8 cellular contexts compared by ENCODE assay signal in the genomic region with DNA sequence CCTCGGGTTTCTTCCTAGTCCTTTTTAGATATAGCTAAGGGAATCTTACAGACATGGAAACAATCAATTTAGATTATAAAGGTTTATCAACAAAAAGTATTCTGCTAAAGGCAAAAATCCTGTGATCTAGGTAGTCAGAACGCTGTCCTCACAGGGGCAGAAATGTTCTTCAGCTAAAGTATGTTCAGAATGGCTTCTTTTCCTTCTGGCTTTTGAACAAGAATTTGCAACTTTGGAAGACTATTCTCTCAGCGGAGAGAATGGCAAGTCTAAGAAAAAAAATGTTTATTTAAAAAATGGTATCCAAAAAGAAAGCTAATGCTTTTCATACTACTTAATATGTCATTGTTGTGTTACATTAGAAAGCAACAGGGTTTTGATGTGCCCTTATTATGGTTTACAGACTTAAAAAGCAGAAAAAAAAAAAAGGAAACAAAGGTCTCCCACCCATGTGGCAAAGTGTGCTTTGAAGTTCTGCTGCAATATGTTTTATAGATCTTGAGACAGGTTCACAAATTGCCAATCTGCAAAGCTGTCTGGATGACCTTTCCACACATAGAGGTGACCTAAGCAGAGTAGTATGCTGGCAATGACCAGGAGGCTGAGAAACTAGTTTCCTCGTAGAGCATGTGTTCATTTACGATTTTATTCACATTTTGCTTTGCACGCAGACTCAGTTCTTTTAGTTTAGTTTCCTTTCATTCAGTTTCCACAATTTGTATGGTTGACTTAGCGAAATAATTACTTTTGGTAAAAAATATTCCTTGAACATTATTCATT. TPM values are rescaled to one million over a fixed set of nuclear protein-coding genes. Genes with fewer than 3 reads are reported as not detected.
A peak's percentile ranks its signal among the peaks of the same experiment; 100 is the strongest.
DNase-seq lines count a peak whose midpoint lies in the region; ATAC-seq and TF ChIP-seq lines count a peak whose summit lies in the region.

No MANE protein-coding gene starts in this region.

- peak overlapping the region in 1 of 12 donors; percentile 6 for H3K4me3 ChIP-seq in heart left ventricle
- H3K4me3 ChIP-seq in endocrine pancreas (ENCODE audit: control insufficient read depth, insufficient read depth, low read length), result peak overlapping the region; percentile 14
- no peak overlapping the region for H3K4me3 ChIP-seq in vagina

- intact Hi-C loops in heart left ventricle (cut with DNase I) (no loop called here), Right ventricle myocardium inferior (cut with DNase I) (no loop called here), vagina (cut with DNase I) (no loop called here)

- TF ChIP-seq POLR2A in heart left ventricle (IDR thresholded peaks at IDR 0.05) (no peak), vagina (IDR thresholded peaks at IDR 0.05) (no peak)

- H3K27me3 ChIP-seq in heart left ventricle (no peaks in the 10 kb centered on the region), endocrine pancreas (ENCODE audit: control insufficient read depth, insufficient read depth, low read length) (no peaks in the 10 kb centered on the region), vagina (no peaks in the 10 kb centered on the region)

- no peak for TF ChIP-seq CTCF in heart left ventricle (IDR thresholded peaks at IDR 0.05)
- TF ChIP-seq CTCF in vagina (IDR thresholded peaks at IDR 0.05), result no peak

- H3K9me3 ChIP-seq in heart left ventricle, result peaks cover 0 to 7% (median 0%) of the 10 kb centered on the region in 12 donors
- H3K9me3 ChIP-seq in endocrine pancreas (ENCODE audit: control insufficient read depth, low read length), result no peaks in the 10 kb centered on the region
- no peaks in the 10 kb centered on the region for H3K9me3 ChIP-seq in vagina

- ATAC-seq in heart left ventricle (peak; percentile 51 to 91 (median 73)), Right ventricle myocardium inferior (no peak), HG03045 (IDR thresholded peaks at IDR 0.05; ENCODE audit: unreplicated experiment) (no peak)

- no peak overlapping the region for H3K9ac ChIP-seq in endocrine pancreas (ENCODE audit: control insufficient read depth, insufficient read depth, low read length)

- 61 to 67% (median 63%) methylated on average over 7 of the region's 7 CpGs for WGBS in heart left ventricle, 4 donors

- H3K4me1 ChIP-seq in heart left ventricle (peaks cover 0 to 23% (median 14%) of the 10 kb centered on the region in 12 donors), endocrine pancreas (ENCODE audit: control insufficient read depth, insufficient read depth, low read length) (peaks cover 13% of the 10 kb centered on the region), vagina (peaks cover 13% of the 10 kb centered on the region)

- H3K36me3 ChIP-seq in heart left ventricle, result no peaks in the 10 kb centered on the region
- H3K36me3 ChIP-seq in endocrine pancreas (ENCODE audit: control insufficient read depth, insufficient read depth, low read length), result no peaks in the 10 kb centered on the region
- H3K36me3 ChIP-seq in vagina, result no peaks in the 10 kb centered on the region

- DNase-seq in heart left ventricle (no peak), Right ventricle myocardium inferior (ENCODE audit: missing footprints) (no peak), myocyte (ENCODE audit: low read depth) (peak; percentile 55), vagina (ENCODE audit: extremely low spot score in 2 of 2) (no peak), activated T-cell treated with anti-CD3 and anti-CD28 coated beads for 4 hours (no peak), NCI-H2029 (lab: John Stamatoyannopoulos, UW) (no peak)

- H3K27ac ChIP-seq in heart left ventricle (peak overlapping the region in 8 of 12 donors; percentile 20 to 45 (median 30)), vagina (peak overlapping the region; percentile 37)

RNA-seq across cellular contexts. Expression of a gene that starts 45.1 kb away (rescaled TPM):
- total RNA-seq in heart left ventricle (100 to 1,000 TPM in 1 of 9 donors, 10 to 100 TPM in 8; 62.0 to 108 (median 87.9) TPM), Right ventricle myocardium inferior (70.5 TPM), myocyte (121 and 174 TPM in 2 replicates), vagina (76.1 TPM)
- polyA plus RNA-seq in heart left ventricle, result 10 to 100 TPM; 19.0 to 59.8 TPM
- 43.0 TPM for polyA plus RNA-seq in myocyte (2012)

Comparison
In these comparisons a context has a peak if more than half of its experiments do, and no peak if none do; other contexts are left out.
1. ATAC-seq: peak in heart left ventricle (4 of 4); none in Right ventricle myocardium inferior (single experiment) and HG03045 (single experiment).